In the genomic region with DNA sequence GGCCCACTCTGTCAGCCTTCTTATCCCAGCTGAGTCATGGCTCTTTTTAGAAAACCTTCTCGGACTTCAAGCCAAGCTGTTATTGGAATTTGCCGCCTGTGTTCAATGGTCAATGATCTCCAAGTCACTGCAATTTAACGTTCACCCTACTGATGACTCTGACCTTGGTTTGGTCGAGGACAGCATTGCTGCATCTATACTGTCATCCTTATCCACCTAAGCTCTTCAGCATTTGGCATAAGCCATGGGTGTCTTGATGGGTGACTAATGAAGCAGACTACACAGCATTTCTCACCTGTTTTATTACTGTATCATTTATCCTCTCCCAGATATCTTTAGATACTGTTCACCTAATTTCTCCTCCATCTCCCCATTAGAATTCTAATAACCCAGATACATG, we compare ENCODE assay signal across 22 cellular contexts. TPM values are rescaled to one million over a fixed set of nuclear protein-coding genes. Genes with fewer than 3 reads are reported as not detected.
"Had no signal": no experiment of that assay in that cellular context is flagged by ENCODE, and none has a peak within 500 bp of the region (broad histone marks: within the 10 kb centered on the region; RNA-seq: fewer than 3 reads in every experiment).

No MANE protein-coding gene starts in this region.

- H3K4me1 ChIP-seq: foreskin keratinocyte, left lung, lower lobe of right lung had no signal

- DNase-seq: dermis blood vessel endothelial cell; dorsolateral prefrontal cortex; effector CD4-positive, alpha-beta T cell; effector memory CD4-positive, alpha-beta T cell; foreskin keratinocyte; glutamatergic neuron; head of caudate nucleus; heart right ventricle; hippocampal formation; left cardiac atrium; left lung; left ventricle myocardium superior; lower lobe of right lung; mesendoderm; mucosa of descending colon had no signal

- ATAC-seq: foreskin keratinocyte, heart right ventricle, left cardiac atrium, left lung, left ventricle myocardium superior, lower lobe of right lung, mucosa of descending colon had no signal

- H3K4me3 ChIP-seq: coronary artery, dorsolateral prefrontal cortex, esophagus muscularis mucosa, heart right ventricle, left lung, lower lobe of right lung, mucosa of descending colon had no signal

- H3K9me3 ChIP-seq: esophagus muscularis mucosa, heart right ventricle, left lung, lower lobe of right lung, mucosa of descending colon had no signal

- H3K36me3 ChIP-seq: esophagus muscularis mucosa, heart right ventricle, left lung, lower lobe of right lung had no signal

- H3K27ac ChIP-seq: coronary artery, dorsolateral prefrontal cortex, esophagus muscularis mucosa, foreskin keratinocyte, heart right ventricle, left lung, lower lobe of right lung had no signal

- H3K27me3 ChIP-seq: dorsolateral prefrontal cortex, esophagus muscularis mucosa, foreskin keratinocyte, heart right ventricle, left lung had no signal

RNA-seq across cellular contexts. Expression of a gene that starts 5.6 kb away (rescaled TPM):
- total RNA-seq: cerebellum, dermis blood vessel endothelial cell, endothelial cell of umbilical vein, epithelial cell of proximal tubule, foreskin keratinocyte, glomerular endothelial cell, lower lobe of right lung, lung microvascular endothelial cell had no signal
- polyA plus RNA-seq: endothelial cell of umbilical vein, foreskin keratinocyte had no signal
